16 cellular contexts compared by ENCODE assay signal in the genomic region with DNA sequence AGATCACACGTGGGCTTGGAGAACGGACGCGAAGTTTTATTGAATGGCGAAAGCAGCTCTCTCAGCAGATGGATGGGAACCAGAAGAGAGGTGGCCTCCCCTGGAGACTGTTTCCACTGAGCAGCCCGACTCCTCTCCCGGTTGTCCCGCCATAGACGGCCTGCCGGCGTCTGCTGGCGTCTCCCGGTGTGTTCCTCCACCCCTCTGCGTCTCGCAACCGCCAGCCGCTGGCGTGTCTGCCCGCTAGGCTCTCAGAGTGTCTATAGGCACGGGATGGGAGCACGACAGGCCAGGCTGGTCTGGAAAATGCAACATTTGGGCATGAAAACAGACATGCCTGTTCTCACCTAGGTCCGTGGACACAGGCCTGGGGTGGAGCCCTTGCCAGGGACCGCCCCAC.
DNase-seq lines count a peak whose midpoint lies in the region; TF ChIP-seq lines count a peak whose summit lies in the region.
"Had no signal": no experiment of that assay in that cellular context is flagged by ENCODE, and none has a peak within 500 bp of the region (broad histone marks: within the 10 kb centered on the region; RNA-seq: fewer than 3 reads in every experiment).

No MANE protein-coding gene starts in this region.

- H3K79me2 ChIP-seq in OCI-LY7 (ENCODE audit: insufficient read depth, low read depth, low read length) = no peaks in the 10 kb centered on the region

- H3K9me2 ChIP-seq in OCI-LY7 (ENCODE audit: insufficient read depth, low read length) = no peaks in the 10 kb centered on the region

- BruUV-seq in OCI-LY7 (replicated peaks; lab: Mats Ljungman, UMichigan) = no TSS peak

- no peaks in the 10 kb centered on the region for H3K27me3 ChIP-seq in esophagus muscularis mucosa
- H3K27me3 ChIP-seq: BLaER1 treated with 17β-estradiol and CSF1 and Interleukin-3, amounts not matched to agents 10 nM and 100 nM had no signal

- WGBS in esophagus muscularis mucosa = 97% methylated on average over 23 of the region's 23 CpGs

- no peak overlapping the region for H2AFZ ChIP-seq in OCI-LY7 (ENCODE audit: low read length)

- H3K4me3 ChIP-seq in esophagus muscularis mucosa (no peak overlapping the region), OCI-LY7 (ENCODE audit: low read depth, low read length, poor library complexity, severe bottlenecking) (no peak overlapping the region)
- H3K4me3 ChIP-seq: A549; BLaER1 treated with 17β-estradiol and CSF1 and Interleukin-3, amounts not matched to agents 10 nM and 100 nM had no signal

- POLR2A ChIA-PET in OCI-LY7 (lab: Charles Lee) = no interaction called here

- peak; percentile 5 for DNase-seq in activated gamma-delta T cell (lab: John Stamatoyannopoulos, UW)
- no peak for DNase-seq in activated gamma-delta T cell treated with Interleukin-2 at 50 U/mL for 16 hours
- DNase-seq in esophagus muscularis mucosa (ENCODE audit: extremely low spot score) = peak; percentile 89
- no peak for DNase-seq in OCI-LY7 (ENCODE audit: low spot score)
- DNase-seq in cerebellar nuclear complex (lab: John Stamatoyannopoulos, UW) = no peak
- DNase-seq: AML-193; Caco-2; Calu3; CD4-positive, alpha-beta T cell; CD8-positive, alpha-beta T cell; DMS79 treated with DMSO at 0.1 percent for 48 hours; GF-D8 had no signal

- intact Hi-C loops in esophagus muscularis mucosa (cut with DNase I) (no loop called here), OCI-LY7 (cut with micrococcal nuclease; ENCODE audit: unreplicated experiment) (no loop called here)

- H3K27ac ChIP-seq in esophagus muscularis mucosa (replicated peaks in 1 of 4) = no peak overlapping the region
- H3K27ac ChIP-seq in OCI-LY7 (ENCODE audit: low read depth, low read length, poor library complexity, severe bottlenecking) = no peak overlapping the region
- H3K27ac ChIP-seq: 22Rv1; A549; BLaER1 treated with 17β-estradiol and CSF1 and Interleukin-3, amounts not matched to agents 10 nM and 100 nM; C4-2B had no signal

- CTCF ChIA-PET in OCI-LY7 (lab: Charles Lee; ENCODE audit: unreplicated experiment) = no interaction called here

- TF ChIP-seq POLR2A in esophagus muscularis mucosa (IDR thresholded peaks at IDR 0.05; ENCODE audit: low read depth) = no peak

- H3K4me1 ChIP-seq in esophagus muscularis mucosa = peaks cover 0 to 7% (median 0%) of the 10 kb centered on the region in 4 donors
- no peaks in the 10 kb centered on the region for H3K4me1 ChIP-seq in OCI-LY7 (ENCODE audit: insufficient read depth, low read length, poor library complexity, severe bottlenecking)
- H3K4me1 ChIP-seq: A549; BLaER1 treated with 17β-estradiol and CSF1 and Interleukin-3, amounts not matched to agents 10 nM and 100 nM; Caco-2 had no signal

- H3K9me3 ChIP-seq in esophagus muscularis mucosa (no peaks in the 10 kb centered on the region), OCI-LY7 (ENCODE audit: low read length) (no peaks in the 10 kb centered on the region)
- H3K9me3 ChIP-seq: Caco-2 had no signal

- H4K20me1 ChIP-seq in OCI-LY7 (ENCODE audit: insufficient read depth, low read length) = no peaks in the 10 kb centered on the region
- H4K20me1 ChIP-seq: BLaER1 treated with 17β-estradiol and CSF1 and Interleukin-3, amounts not matched to agents 10 nM and 100 nM had no signal

- no peaks in the 10 kb centered on the region for H3K36me3 ChIP-seq in esophagus muscularis mucosa
- H3K36me3 ChIP-seq in OCI-LY7 (ENCODE audit: insufficient read depth, low read length) = no peaks in the 10 kb centered on the region
- H3K36me3 ChIP-seq: BLaER1 treated with 17β-estradiol and CSF1 and Interleukin-3, amounts not matched to agents 10 nM and 100 nM had no signal

- no peak for TF ChIP-seq CTCF in esophagus muscularis mucosa (IDR thresholded peaks at IDR 0.05)
- no peak for TF ChIP-seq CTCF in OCI-LY7 (conservative IDR thresholded peaks at IDR 0.05; ENCODE audit: low read length)

- no peak overlapping the region for H3K4me2 ChIP-seq in OCI-LY7 (ENCODE audit: low read length)
- H3K4me2 ChIP-seq: A549; BLaER1 treated with 17β-estradiol and CSF1 and Interleukin-3, amounts not matched to agents 10 nM and 100 nM had no signal

- TF ChIP-seq EP300 in esophagus muscularis mucosa (IDR thresholded peaks at IDR 0.05) = no peak

Comparison
In these comparisons a context has a peak if more than half of its experiments do, and no peak if none do; other contexts are left out.
1. DNase-seq: peak in activated gamma-delta T cell (single experiment) and esophagus muscularis mucosa (single experiment); none in activated gamma-delta T cell treated with Interleukin-2 at 50 U/mL for 16 hours (single experiment), OCI-LY7 (single experiment) and cerebellar nuclear complex (0 of 2).